ENCODE assay signal across 9 cellular contexts in the genomic region with DNA sequence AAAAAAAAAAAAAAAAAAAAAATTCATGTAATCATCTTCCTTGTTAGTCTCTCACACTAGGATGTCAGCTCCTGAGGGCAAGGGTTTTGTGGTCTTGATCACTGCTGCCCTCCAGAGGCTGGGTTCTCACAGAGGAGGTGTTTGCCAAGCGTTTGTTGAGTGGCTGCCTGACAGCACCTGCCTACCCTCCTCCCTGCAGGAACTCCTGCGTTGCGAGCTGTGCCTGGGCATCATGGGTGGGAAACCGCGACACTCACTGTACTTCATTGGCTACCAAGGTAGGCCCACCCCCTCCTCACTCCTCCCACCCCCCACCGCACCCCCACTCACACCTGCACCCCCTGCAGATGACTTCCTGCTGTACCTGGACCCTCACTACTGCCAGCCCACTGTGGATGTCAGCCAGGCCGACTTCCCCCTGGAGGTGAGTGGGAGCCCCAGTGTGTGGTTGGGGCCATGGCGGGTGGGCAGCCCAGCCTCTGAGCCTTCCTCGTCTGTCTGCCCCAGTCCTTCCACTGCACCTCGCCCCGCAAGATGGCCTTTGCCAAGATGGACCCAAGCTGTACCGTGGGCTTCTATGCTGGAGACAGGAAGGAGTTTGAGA. TPM values are rescaled to one million over a fixed set of nuclear protein-coding genes. Genes with fewer than 3 reads are reported as not detected.
A peak's percentile ranks its signal among the peaks of the same experiment; 100 is the strongest.
DNase-seq lines count a peak whose midpoint lies in the region; ATAC-seq, FAIRE-seq and TF ChIP-seq lines count a peak whose summit lies in the region.
"Had no signal": no experiment of that assay in that cellular context is flagged by ENCODE, and none has a peak within 500 bp of the region (broad histone marks: within the 10 kb centered on the region; RNA-seq: fewer than 3 reads in every experiment).

No MANE protein-coding gene starts in this region.

- no peak overlapping the region for H3K4ac ChIP-seq in IMR-90 (ENCODE audit: low read depth, low read length)

- TF ChIP-seq CTCF in IMR-90 (conservative IDR thresholded peaks at IDR 0.05; ENCODE audit: low read depth, low read length) (peak; percentile 25; the same call in 1 of the 2 replicates), WI38 (IDR thresholded peaks at IDR 0.05; ENCODE audit: low read depth, low read length) (0 out of 2 replicates have a peak, but pooled peaks have one; percentile 10)

- H3K23ac ChIP-seq in IMR-90 (ENCODE audit: low read depth, low read length) = no peak overlapping the region

- H2AFZ ChIP-seq in IMR-90 (replicated peaks; ENCODE audit: low read length, poor library complexity) = no peak overlapping the region

- no TSS peak for BruUV-seq in IMR-90 (replicated peaks; lab: Mats Ljungman, UMichigan)

- CTCF ChIA-PET in IMR-90 (lab: Yijun Ruan, JAX) = no interaction called here

- no peak overlapping the region for H3K4me2 ChIP-seq in IMR-90 (ENCODE audit: low read depth, low read length)
- H3K4me2 ChIP-seq: KMS-11 had no signal

- no peak overlapping the region for H3K9ac ChIP-seq in IMR-90 (ENCODE audit: low read depth, low read length)
- H3K9ac ChIP-seq: KMS-11 had no signal

- peaks cover 8% of the 10 kb centered on the region; the same call in 1 of the 2 replicates for H4K20me1 ChIP-seq in IMR-90 (ENCODE audit: insufficient read depth, low read length)

- ATAC-seq in IMR-90 (ENCODE audit: low read depth) (0 out of 2 replicates have a peak, but pooled peaks have one; percentile 22), HG02981 (IDR thresholded peaks at IDR 0.05; ENCODE audit: unreplicated experiment) (no peak), HG03565 (IDR thresholded peaks at IDR 0.05; ENCODE audit: unreplicated experiment) (no peak)

- in situ Hi-C loops in IMR-90 (cut with MboI; ENCODE audit: low sequenced_read_pairs) = no loop called here

- TF ChIP-seq POLR2A in IMR-90 (IDR thresholded peaks at IDR 0.05; ENCODE audit: low read depth, low read length) = no peak

- intact Hi-C loops in IMR-90 (cut with micrococcal nuclease) = no loop called here

- no peak overlapping the region for H2BK20ac ChIP-seq in IMR-90 (ENCODE audit: low read depth, low read length)

- no peak overlapping the region for H3K4me3 ChIP-seq in IMR-90 (ENCODE audit: insufficient read depth, low read depth, low read length)
- no peak overlapping the region for H3K4me3 ChIP-seq in WI38 (ENCODE audit: low read depth, low read length)

- no peak overlapping the region for H2BK15ac ChIP-seq in IMR-90 (ENCODE audit: low read depth, low read length)

- no peaks in the 10 kb centered on the region for H3K9me3 ChIP-seq in IMR-90 (ENCODE audit: control insufficient read depth, insufficient read depth, low read length)

- POLR2A ChIA-PET in IMR-90 (lab: Charles Lee; ENCODE audit: unreplicated experiment) = interaction anchor here (0.6 kb wide), 1 partner anchor 59 kb away, joined by 3 read pairs; no protein-coding TSS in a partner anchor

- no peak overlapping the region for H2BK5ac ChIP-seq in IMR-90 (ENCODE audit: low read depth, low read length, poor library complexity, severe bottlenecking)

- no peaks in the 10 kb centered on the region for H3K9me1 ChIP-seq in IMR-90 (ENCODE audit: insufficient read depth, low read length)

- no peak overlapping the region for H3K27ac ChIP-seq in IMR-90 (ENCODE audit: insufficient read depth, low read length)
- H3K27ac ChIP-seq: KMS-11 had no signal

- H2AK9ac ChIP-seq in IMR-90 (replicated peaks; ENCODE audit: low read depth, low read length, poor library complexity) = no peak overlapping the region

- H3K36me3 ChIP-seq in IMR-90 (ENCODE audit: control insufficient read depth, insufficient read depth, low read length) = peaks cover 67% of the 10 kb centered on the region

- no peak overlapping the region for H4K91ac ChIP-seq in IMR-90 (ENCODE audit: insufficient read depth, low read depth, low read length)

- dilution Hi-C loops in IMR-90 (cut with HindIII; ENCODE audit: low sequenced_read_pairs, unreplicated experiment) = no loop called here

- no peak overlapping the region for H4K5ac ChIP-seq in IMR-90 (ENCODE audit: low read depth, low read length)

- no peaks in the 10 kb centered on the region for H3K4me1 ChIP-seq in IMR-90 (ENCODE audit: control insufficient read depth, insufficient read depth, low read length)

- H3K18ac ChIP-seq in IMR-90 (ENCODE audit: low read depth, low read length) = no peak overlapping the region

- H4K8ac ChIP-seq in IMR-90 (ENCODE audit: low read depth in 2 of 2, low read length in 2 of 2) = no peak overlapping the region

- peak; percentile 29; the same call in 1 of the 2 replicates for TF ChIP-seq RAD21 in IMR-90 (IDR thresholded peaks at IDR 0.05; ENCODE audit: low read length)

- no peak overlapping the region for H2BK120ac ChIP-seq in IMR-90 (ENCODE audit: low read depth, low read length)

- peak; percentile 79 for DNase-seq in DMS 273 (lab: John Stamatoyannopoulos, UW; ENCODE audit: unreplicated experiment)
- no peak for DNase-seq in IMR-90
- peak; percentile 28 for DNase-seq in iris pigment epithelial cell (ENCODE audit: low read depth)
- DNase-seq in DMS79 treated with DMSO at 0.1 percent for 48 hours (lab: John Stamatoyannopoulos, UW) = no peak
- DNase-seq in HTR-8/SVneo (ENCODE audit: insufficient read length, low spot score) = no peak

- no peak overlapping the region for H2AK5ac ChIP-seq in IMR-90 (ENCODE audit: low read depth, low read length)

- FAIRE-seq in HTR-8/SVneo (lab: Jason Lieb, UNC) = no peak

- WGBS in IMR-90 (ENCODE audit: extremely low coverage in 2 of 2, insufficient read length in 1 of 2), 2 experiments = no CpG with 5 or more reads among the region's 12 CpGs

- no peak overlapping the region for H3K14ac ChIP-seq in IMR-90 (replicated peaks; ENCODE audit: low read depth, low read length)

- H3K56ac ChIP-seq in IMR-90 (ENCODE audit: extremely low read depth, insufficient read depth, low read length) = no peak overlapping the region

- peaks cover 8 to 19% of the 10 kb centered on the region in 2 experiments; a peak in 2 of 4 replicates for H3K79me1 ChIP-seq in IMR-90 (ENCODE audit: low read depth in 1 of 2, low read length in 2 of 2)

- H3K27me3 ChIP-seq in IMR-90 (ENCODE audit: control insufficient read depth, insufficient read depth, low read length) = no peaks in the 10 kb centered on the region

TF ChIP-seq in IMR-90, 13 proteins besides CTCF, POLR2A, EP300 and RAD21:
- TF ChIP-seq FOS (IDR thresholded peaks at IDR 0.05; ENCODE audit: low read depth, low read length) = no peak
- TF ChIP-seq, protein P1, sequence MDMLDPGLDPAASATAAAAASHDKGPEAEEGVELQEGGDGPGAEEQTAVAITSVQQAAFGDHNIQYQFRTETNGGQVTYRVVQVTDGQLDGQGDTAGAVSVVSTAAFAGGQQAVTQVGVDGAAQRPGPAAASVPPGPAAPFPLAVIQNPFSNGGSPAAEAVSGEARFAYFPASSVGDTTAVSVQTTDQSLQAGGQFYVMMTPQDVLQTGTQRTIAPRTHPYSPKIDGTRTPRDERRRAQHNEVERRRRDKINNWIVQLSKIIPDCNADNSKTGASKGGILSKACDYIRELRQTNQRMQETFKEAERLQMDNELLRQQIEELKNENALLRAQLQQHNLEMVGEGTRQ (IDR thresholded peaks at IDR 0.05; ENCODE audit: low read depth, low read length) = no peak
- 0 out of 2 replicates have a peak, but pooled peaks have one; percentile 18 for TF ChIP-seq SMC3 (IDR thresholded peaks at IDR 0.05; ENCODE audit: low read depth, low read length)

RNA-seq across cellular contexts. Expression of a gene that starts 8.1 kb away (rescaled TPM):
- 8.2 and 9.2 TPM in 2 replicates for total RNA-seq in IMR-90 (2012; rRNA removed)
- polyA plus RNA-seq in IMR-90 (2012; rRNA removed) = 21.8 and 22.0 TPM in 2 replicates
- polyA plus RNA-seq in IMR-90 (2012; cell fraction: cytosol; rRNA removed) = 14.2 and 23.7 TPM in 2 replicates
- 67.7 and 136 TPM in 2 replicates for polyA plus RNA-seq in IMR-90 (2012; cell fraction: nucleus; rRNA removed; ENCODE audit: low replicate concordance)

RNA-seq across cellular contexts. Expression of a gene that starts 14.0 kb away (rescaled TPM):
- total RNA-seq in IMR-90 (2012; rRNA removed) = 5.7 and 7.8 TPM in 2 replicates
- 12.9 and 13.3 TPM in 2 replicates for polyA plus RNA-seq in IMR-90 (2012; rRNA removed)
- 7.1 and 11.1 TPM in 2 replicates for polyA plus RNA-seq in IMR-90 (2012; cell fraction: cytosol; rRNA removed)
- 50.6 and 58.6 TPM in 2 replicates for polyA plus RNA-seq in IMR-90 (2012; cell fraction: nucleus; rRNA removed; ENCODE audit: low replicate concordance)

RNA-seq across cellular contexts. Expression of a gene that starts 17.0 kb away (rescaled TPM):
- total RNA-seq in IMR-90 (2012; rRNA removed) = 3.6 and 3.9 TPM in 2 replicates
- 8.5 and 9.3 TPM in 2 replicates for polyA plus RNA-seq in IMR-90 (2012; rRNA removed)
- polyA plus RNA-seq in IMR-90 (2012; cell fraction: cytosol; rRNA removed) = 3.6 and 11.0 TPM in 2 replicates
- polyA plus RNA-seq in IMR-90 (2012; cell fraction: nucleus; rRNA removed; ENCODE audit: low replicate concordance) = 3.6 and 5.5 TPM in 2 replicates

RNA-seq across cellular contexts. Expression of a gene that starts 34.6 kb away (rescaled TPM):
- total RNA-seq in IMR-90 (2012; rRNA removed) = 0.36 and 0.56 TPM in 2 replicates
- polyA plus RNA-seq in IMR-90 (2012; rRNA removed) = 0.55 and 0.59 TPM in 2 replicates
- 0.31 and 0.86 TPM in 2 replicates for polyA plus RNA-seq in IMR-90 (2012; cell fraction: cytosol; rRNA removed)
- 0.10 and 0.45 TPM in 2 replicates for polyA plus RNA-seq in IMR-90 (2012; cell fraction: nucleus; rRNA removed; ENCODE audit: low replicate concordance)

RNA-seq across cellular contexts. Expression of a gene that starts 35.3 kb away (rescaled TPM):
- total RNA-seq in IMR-90 (2012; rRNA removed) = not detected in 2 replicates
- 0.17 and 0.37 TPM in 2 replicates for polyA plus RNA-seq in IMR-90 (2012; rRNA removed)
- polyA plus RNA-seq in IMR-90 (2012; cell fraction: cytosol; rRNA removed) = 0.22 and 0.26 TPM in 2 replicates
- polyA plus RNA-seq in IMR-90 (2012; cell fraction: nucleus; rRNA removed; ENCODE audit: low replicate concordance) = 0.25 TPM in 1 of 2 replicates, not detected in the other

Comparison
In these comparisons a context has a peak if more than half of its experiments do, and no peak if none do; other contexts are left out.
1. DNase-seq: peak in DMS 273 (single experiment) and iris pigment epithelial cell (single experiment); none in IMR-90 (single experiment), DMS79 treated with DMSO at 0.1 percent for 48 hours (single experiment) and HTR-8/SVneo (single experiment).